19 cellular contexts compared by ENCODE assay signal in genomic region chr2:217949448-217949847, GRCh38. TPM values are rescaled to one million over a fixed set of nuclear protein-coding genes. Genes with fewer than 3 reads are reported as not detected.
DNase-seq lines count a peak whose midpoint lies in the region; ATAC-seq and TF ChIP-seq lines count a peak whose summit lies in the region.
"Had no signal": no experiment of that assay in that cellular context is flagged by ENCODE, and none has a peak within 500 bp of the region (broad histone marks: within the 10 kb centered on the region; RNA-seq: fewer than 3 reads in every experiment).

No MANE protein-coding gene starts in this region.

- no peak for DNase-seq in SK-N-MC (ENCODE audit: low read depth, low spot score)
- peak; percentile 88 for DNase-seq in osteoblast (ENCODE audit: insufficient read length, low spot score, missing footprints)
- no peak for DNase-seq in tibial artery
- DNase-seq in Karpas-422, result no peak
- DNase-seq in activated T-cell treated with anti-CD3 and anti-CD28 coated beads for 4 hours, result no peak
- DNase-seq in hepatic stellate cell (ENCODE audit: low spot score), result no peak
- DNase-seq in T-helper 2 cell, result no peak
- DNase-seq: ACHN, AML-193, DMS153, EL, HFFc6, KG1, MG63, NCI-H1092 treated with DMSO at 0.1 percent for 48 hours, NCI-H2081 treated with DMSO at 0.1 percent for 48 hours, NCI-H524 had no signal

- H3K27ac ChIP-seq in SK-N-MC (0 out of 2 replicates have a peak overlapping the region, but pooled peaks have one; percentile 5), gastroesophageal sphincter (peak overlapping the region in 3 of 4 donors; percentile 97), osteoblast (ENCODE audit: low read depth, low read length) (no peak overlapping the region), tibial artery (peak overlapping the region; percentile 91 to 98), Karpas-422 (ENCODE audit: low read length) (no peak overlapping the region)

- H3K36me3 ChIP-seq in SK-N-MC (ENCODE audit: insufficient read depth, low read length) (peaks cover 13% of the 10 kb centered on the region), gastroesophageal sphincter (no peaks in the 10 kb centered on the region), osteoblast (ENCODE audit: insufficient read depth, low read length) (no peaks in the 10 kb centered on the region), tibial artery (no peaks in the 10 kb centered on the region), Karpas-422 (ENCODE audit: insufficient read depth, low read length) (no peaks in the 10 kb centered on the region)

- H3K27me3 ChIP-seq in gastroesophageal sphincter, result no peaks in the 10 kb centered on the region
- no peaks in the 10 kb centered on the region for H3K27me3 ChIP-seq in osteoblast (ENCODE audit: insufficient read depth, low read length)
- no peaks in the 10 kb centered on the region for H3K27me3 ChIP-seq in tibial artery
- no peaks in the 10 kb centered on the region for H3K27me3 ChIP-seq in Karpas-422 (ENCODE audit: low read length)
- H3K27me3 ChIP-seq: MG63 had no signal

- H3K79me2 ChIP-seq in osteoblast (ENCODE audit: insufficient read depth, low read length), result peaks cover 4% of the 10 kb centered on the region
- no peaks in the 10 kb centered on the region for H3K79me2 ChIP-seq in Karpas-422 (ENCODE audit: low read length)

- TF ChIP-seq POLR2A in gastroesophageal sphincter (IDR thresholded peaks at IDR 0.05), result no peak

- H3K4me3 ChIP-seq in SK-N-MC (no peak overlapping the region), gastroesophageal sphincter (no peak overlapping the region), osteoblast (ENCODE audit: insufficient read depth, low read length) (no peak overlapping the region), tibial artery (no peak overlapping the region), Karpas-422 (ENCODE audit: low read length) (no peak overlapping the region)
- H3K4me3 ChIP-seq: MG63 had no signal

- intact Hi-C loops in tibial artery (cut with DNase I; ENCODE audit: low total_unique reads), result no loop called here

- peaks cover 59% of the 10 kb centered on the region for H4K20me1 ChIP-seq in osteoblast (ENCODE audit: insufficient read depth, low read length)
- H4K20me1 ChIP-seq in Karpas-422 (ENCODE audit: insufficient read depth, low read depth, low read length), result no peaks in the 10 kb centered on the region

- H3K9ac ChIP-seq in SK-N-MC (ENCODE audit: insufficient read length), result no peak overlapping the region
- H3K9ac ChIP-seq in Karpas-422 (ENCODE audit: low read length), result no peak overlapping the region

- TF ChIP-seq EP300 in gastroesophageal sphincter (IDR thresholded peaks at IDR 0.05), result no peak

- H2AFZ ChIP-seq in osteoblast (ENCODE audit: low read length) (no peak overlapping the region), Karpas-422 (ENCODE audit: low read length) (no peak overlapping the region)

- H3K9me3 ChIP-seq in SK-N-MC (ENCODE audit: low read depth, low read length) (no peaks in the 10 kb centered on the region), gastroesophageal sphincter (no peaks in the 10 kb centered on the region), osteoblast (ENCODE audit: low read depth, low read length) (no peaks in the 10 kb centered on the region), tibial artery (no peaks in the 10 kb centered on the region), Karpas-422 (ENCODE audit: low read length) (no peaks in the 10 kb centered on the region)
- H3K9me3 ChIP-seq: MG63 had no signal

- peaks cover 4 to 100% (median 94%) of the 10 kb centered on the region in 3 donors for H3K4me1 ChIP-seq in gastroesophageal sphincter
- peaks cover 8% of the 10 kb centered on the region for H3K4me1 ChIP-seq in osteoblast (ENCODE audit: insufficient read depth, low read length)
- H3K4me1 ChIP-seq in tibial artery, result peaks cover 14 to 100% (median 88%) of the 10 kb centered on the region in 4 donors
- no peaks in the 10 kb centered on the region for H3K4me1 ChIP-seq in Karpas-422 (ENCODE audit: low read length)

- H3K4me2 ChIP-seq in osteoblast (ENCODE audit: insufficient read depth, low read length), result no peak overlapping the region
- no peak overlapping the region for H3K4me2 ChIP-seq in Karpas-422 (ENCODE audit: low read depth, low read length, poor library complexity, severe bottlenecking)

- TF ChIP-seq CTCF in gastroesophageal sphincter (IDR thresholded peaks at IDR 0.05), result no peak
- TF ChIP-seq CTCF in osteoblast (IDR thresholded peaks at IDR 0.05; ENCODE audit: extremely low read depth, low read depth, low read length), result no peak
- TF ChIP-seq CTCF in tibial artery (IDR thresholded peaks at IDR 0.05), result no peak

- H3K9me2 ChIP-seq in Karpas-422 (replicated peaks; ENCODE audit: insufficient read depth, low read length), result no peaks in the 10 kb centered on the region

- ATAC-seq in gastroesophageal sphincter, result no peak
- ATAC-seq: Right ventricle myocardium inferior had no signal

RNA-seq across cellular contexts. Expression of gene TNS1, which starts 53.3 kb away (rescaled TPM):
- total RNA-seq in gastroesophageal sphincter (1,000 to 10,000 TPM in 3 of 4 donors, 100 to 1,000 TPM in 1; 825 to 2,193 (median 1,462) TPM), osteoblast (45.7 and 48.9 TPM in 2 replicates)
- 1.7 TPM in 1 of 2 replicates, not detected in the other for total RNA-seq in Karpas-422 (2014; rRNA removed; shearing (Covaris generic); ENCODE audit: low replicate concordance)

Comparison
In these comparisons a context has a peak if more than half of its experiments do, and no peak if none do; other contexts are left out.
1. H3K27ac ChIP-seq: peak in SK-N-MC (single experiment), gastroesophageal sphincter (3 of 4) and tibial artery (2 of 2); none in osteoblast (single experiment) and Karpas-422 (single experiment).
2. RNA of gene TNS1, which starts 53.3 kb away (total RNA-seq): 825 to 2,193 TPM in gastroesophageal sphincter and 45.7 to 48.9 TPM in osteoblast; 1.7 TPM in Karpas-422; every median in the first group is over 10 times any median in the second.